20 cellular contexts compared by ENCODE assay signal in the genomic region with DNA sequence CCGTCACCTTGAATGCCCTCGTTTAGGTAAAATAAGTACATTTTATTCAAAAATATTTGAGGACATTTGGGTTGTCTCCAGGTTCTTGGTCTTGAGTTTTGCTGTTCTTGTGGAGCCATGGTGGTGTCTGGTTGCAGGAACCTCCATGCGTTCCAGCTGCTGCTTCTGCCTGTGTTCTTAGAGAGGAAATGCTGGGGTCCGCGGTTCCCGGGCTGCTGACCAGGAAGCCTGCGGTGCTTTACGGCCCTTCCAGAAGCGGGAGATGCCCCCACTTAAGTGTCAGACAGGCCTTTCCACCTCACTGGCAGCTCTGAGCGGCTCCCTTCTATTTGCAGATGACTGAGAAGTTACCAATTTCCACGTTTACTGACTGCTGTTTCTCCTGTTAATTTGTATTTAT.
DNase-seq lines count a peak whose midpoint lies in the region; ATAC-seq, FAIRE-seq and TF ChIP-seq lines count a peak whose summit lies in the region.
"Had no signal": no experiment of that assay in that cellular context is flagged by ENCODE, and none has a peak within 500 bp of the region (broad histone marks: within the 10 kb centered on the region; RNA-seq: fewer than 3 reads in every experiment).

No MANE protein-coding gene starts in this region.

- POLR2A ChIA-PET in A549 (lab: Yijun Ruan, JAX) = no interaction called here

- no peak for TF ChIP-seq POLR2A in A549 (IDR thresholded peaks at IDR 0.05; ENCODE audit: low read length)
- no peak for TF ChIP-seq POLR2A in body of pancreas (IDR thresholded peaks at IDR 0.05)
- no peak for TF ChIP-seq POLR2A in GM18505 (IDR thresholded peaks at IDR 0.05; ENCODE audit: borderline replicate concordance, extremely low read depth, insufficient read depth, insufficient read length)

- FAIRE-seq in A549 (lab: Jason Lieb, UNC) = no peak
- FAIRE-seq: A204.1 had no signal

- ATAC-seq in A549 (no peak), body of pancreas (no peak), GM18505 (IDR thresholded peaks at IDR 0.05; ENCODE audit: unreplicated experiment) (no peak)
- no peak for ATAC-seq in activated T-cell treated with anti-CD3 and anti-CD28 coated beads, Interleukin-2, amount 50 U/mL, for 4 hours
- ATAC-seq: CD8-positive, alpha-beta T cell; HCT116; left cardiac atrium; naive thymus-derived CD4-positive, alpha-beta T cell had no signal

- TF ChIP-seq EP300 in A549 (IDR thresholded peaks at IDR 0.05) = no peak

- peak overlapping the region in 2 of 3 experiments; percentile 16 to 53 for H3K4me3 Mint-ChIP-seq in nephron
- H3K4me3 Mint-ChIP-seq in activated T-cell treated with anti-CD3 and anti-CD28 coated beads, Interleukin-2, amount 50 U/mL, for 4 hours = no peak overlapping the region
- H3K4me3 Mint-ChIP-seq: CD8-positive, alpha-beta T cell had no signal

- peak overlapping the region in 1 of 2 donors; percentile 29 for H3K9ac ChIP-seq in colonic mucosa (ENCODE audit: low read depth in 2 of 2, low read length in 2 of 2)

- H3K36me3 Mint-ChIP-seq in nephron (ENCODE audit: low read depth) = peaks cover 4% of the 10 kb centered on the region
- no peaks in the 10 kb centered on the region for H3K36me3 Mint-ChIP-seq in activated T-cell treated with anti-CD3 and anti-CD28 coated beads, Interleukin-2, amount 50 U/mL, for 4 hours (ENCODE audit: insufficient read depth)
- H3K36me3 Mint-ChIP-seq: CD8-positive, alpha-beta T cell; naive thymus-derived CD4-positive, alpha-beta T cell had no signal

- WGBS in A549 (ENCODE audit: missing lambda C conversion rate) = 85% methylated on average over 11 of the region's 11 CpGs
- 65 to 84% methylated on average over 7 to 11 of the region's 11 CpGs for WGBS in body of pancreas, 2 donors

- TF ChIP-seq CTCF in A549 (IDR thresholded peaks at IDR 0.05) (no peak), colonic mucosa (IDR thresholded peaks at IDR 0.05) (no peak), nephron (IDR thresholded peaks at IDR 0.05; ENCODE audit: unreplicated experiment in 3 of 3) (no peak), body of pancreas (IDR thresholded peaks at IDR 0.05) (no peak)

- H3K4me3 ChIP-seq in A549 (no peak overlapping the region), colonic mucosa (no peak overlapping the region), body of pancreas (no peak overlapping the region)
- H3K4me3 ChIP-seq: ascending aorta, tibial nerve had no signal

- no peak for TF ChIP-seq RAD21 in A549 (conservative IDR thresholded peaks at IDR 0.05 in 1 of 2, IDR thresholded peaks at IDR 0.05 in 1 of 2)

- CTCF ChIA-PET in A549 (lab: Yijun Ruan, JAX) = interaction anchor here (1.5 to 7.5 kb wide), 2 partner anchors 21 to 122 kb away, joined by 5 to 81 read pairs; no protein-coding TSS in a partner anchor

- peak overlapping the region; percentile 66 to 96 (median 96) for H3K27ac Mint-ChIP-seq in nephron
- H3K27ac Mint-ChIP-seq: CD8-positive, alpha-beta T cell had no signal

- H3K36me3 ChIP-seq in colonic mucosa (no peaks in the 10 kb centered on the region), body of pancreas (replicated peaks in 1 of 2; ENCODE audit: insufficient read depth in 1 of 2, low read depth in 2 of 2) (no peaks in the 10 kb centered on the region)
- H3K36me3 ChIP-seq: ascending aorta, tibial nerve had no signal

- H3K4me2 ChIP-seq in A549 = peak overlapping the region; percentile 76; the same call in 1 of the 3 replicates

- no peaks in the 10 kb centered on the region for H3K9me3 Mint-ChIP-seq in nephron
- no peaks in the 10 kb centered on the region for H3K9me3 Mint-ChIP-seq in activated T-cell treated with anti-CD3 and anti-CD28 coated beads, Interleukin-2, amount 50 U/mL, for 4 hours
- H3K9me3 Mint-ChIP-seq: CD8-positive, alpha-beta T cell; naive thymus-derived CD4-positive, alpha-beta T cell had no signal

- H3K9me3 ChIP-seq in A549 = no peaks in the 10 kb centered on the region
- no peaks in the 10 kb centered on the region for H3K9me3 ChIP-seq in colonic mucosa
- H3K9me3 ChIP-seq in body of pancreas = no peaks in the 10 kb centered on the region
- H3K9me3 ChIP-seq: ascending aorta, tibial nerve had no signal

- H3K27me3 ChIP-seq in colonic mucosa (no peaks in the 10 kb centered on the region), body of pancreas (no peaks in the 10 kb centered on the region)
- H3K27me3 ChIP-seq: ascending aorta, tibial nerve had no signal

- H3K4me1 Mint-ChIP-seq in nephron = peaks cover 48% of the 10 kb centered on the region
- H3K4me1 Mint-ChIP-seq in activated T-cell treated with anti-CD3 and anti-CD28 coated beads, Interleukin-2, amount 50 U/mL, for 4 hours (ENCODE audit: low read depth) = peaks cover 10% of the 10 kb centered on the region

- intact Hi-C loops in colonic mucosa (cut with DNase I) = no loop called here
- intact Hi-C loops in body of pancreas (cut with DNase I) = no loop called here

- H3K27me3 Mint-ChIP-seq in nephron (ENCODE audit: low read depth) = no peaks in the 10 kb centered on the region
- H3K27me3 Mint-ChIP-seq in activated T-cell treated with anti-CD3 and anti-CD28 coated beads, Interleukin-2, amount 50 U/mL, for 4 hours (ENCODE audit: low read depth) = peaks cover 12% of the 10 kb centered on the region

- no peak for DNase-seq in A549 (ENCODE audit: low read depth in 1 of 2, low spot score in 1 of 2)
- DNase-seq in KBM-7 = peak; percentile 70
- DNase-seq in colonic mucosa = no peak
- DNase-seq in activated T-cell treated with anti-CD3 and anti-CD28 coated beads, Interleukin-2, amount 50 U/mL, for 4 hours = no peak
- no peak for DNase-seq in body of pancreas
- DNase-seq in putamen (ENCODE audit: low spot score) = no peak
- DNase-seq: activated CD4-positive, CD25-positive, alpha-beta regulatory T cell; activated effector memory CD4-positive, alpha-beta T cell treated with anti-CD3 and anti-CD28 coated beads, Interleukin-2, amount 50 U/mL, for 16 hours; CD8-positive, alpha-beta T cell; hippocampal formation; left cardiac atrium; naive thymus-derived CD4-positive, alpha-beta T cell; NCI-H1048; stimulated activated CD4-positive, alpha-beta T cell treated with anti-CD3 and anti-CD28 coated beads, Interleukin-2, amount 100 ng/mL, for 24 hours had no signal

- peak overlapping the region in 1 of 2 experiments; percentile 83; a peak in 4 of 6 replicates for H3K27ac ChIP-seq in A549
- peak overlapping the region; percentile 79 for H3K27ac ChIP-seq in colonic mucosa
- H3K27ac ChIP-seq in body of pancreas = no peak overlapping the region

- in situ Hi-C loops in KBM-7 (cut with MboI; ENCODE audit: low pct_unique_long_range_greater_than_20kb, low sequenced_read_pairs) = no loop called here

- H3K4me1 ChIP-seq in A549 (peaks cover 39% of the 10 kb centered on the region), colonic mucosa (peaks cover 38% of the 10 kb centered on the region), body of pancreas (peaks cover 43% of the 10 kb centered on the region)

TF ChIP-seq in A549, 52 proteins besides CTCF, POLR2A, EP300 and RAD21:
- TF ChIP-seq JUN (IDR thresholded peaks at IDR 0.05) = no peak
- TF ChIP-seq PHF8 (IDR thresholded peaks at IDR 0.05; ENCODE audit: borderline replicate concordance, low read depth) = no peak
- TF ChIP-seq, protein P1, sequence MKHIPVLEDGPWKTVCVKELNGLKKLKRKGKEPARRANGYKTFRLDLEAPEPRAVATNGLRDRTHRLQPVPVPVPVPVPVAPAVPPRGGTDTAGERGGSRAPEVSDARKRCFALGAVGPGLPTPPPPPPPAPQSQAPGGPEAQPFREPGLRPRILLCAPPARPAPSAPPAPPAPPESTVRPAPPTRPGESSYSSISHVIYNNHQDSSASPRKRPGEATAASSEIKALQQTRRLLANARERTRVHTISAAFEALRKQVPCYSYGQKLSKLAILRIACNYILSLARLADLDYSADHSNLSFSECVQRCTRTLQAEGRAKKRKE (CRISPR knock-in tag; IDR thresholded peaks at IDR 0.05; ENCODE audit: low read depth) = no peak
- no peak for TF ChIP-seq FOXS1 (CRISPR knock-in tag; IDR thresholded peaks at IDR 0.05)
- TF ChIP-seq, protein P2, sequence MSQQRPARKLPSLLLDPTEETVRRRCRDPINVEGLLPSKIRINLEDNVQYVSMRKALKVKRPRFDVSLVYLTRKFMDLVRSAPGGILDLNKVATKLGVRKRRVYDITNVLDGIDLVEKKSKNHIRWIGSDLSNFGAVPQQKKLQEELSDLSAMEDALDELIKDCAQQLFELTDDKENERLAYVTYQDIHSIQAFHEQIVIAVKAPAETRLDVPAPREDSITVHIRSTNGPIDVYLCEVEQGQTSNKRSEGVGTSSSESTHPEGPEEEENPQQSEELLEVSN (IDR thresholded peaks at IDR 0.05; ENCODE audit: borderline replicate concordance, low read depth) = no peak
- TF ChIP-seq RCOR1 (IDR thresholded peaks at IDR 0.05; ENCODE audit: low read depth, low read length) = no peak
- no peak for TF ChIP-seq HOXB13 (CRISPR knock-in tag; IDR thresholded peaks at IDR 0.05; ENCODE audit: low read depth)
